Comparison of ENCODE assay signal across 19 cellular contexts in the genomic region with DNA sequence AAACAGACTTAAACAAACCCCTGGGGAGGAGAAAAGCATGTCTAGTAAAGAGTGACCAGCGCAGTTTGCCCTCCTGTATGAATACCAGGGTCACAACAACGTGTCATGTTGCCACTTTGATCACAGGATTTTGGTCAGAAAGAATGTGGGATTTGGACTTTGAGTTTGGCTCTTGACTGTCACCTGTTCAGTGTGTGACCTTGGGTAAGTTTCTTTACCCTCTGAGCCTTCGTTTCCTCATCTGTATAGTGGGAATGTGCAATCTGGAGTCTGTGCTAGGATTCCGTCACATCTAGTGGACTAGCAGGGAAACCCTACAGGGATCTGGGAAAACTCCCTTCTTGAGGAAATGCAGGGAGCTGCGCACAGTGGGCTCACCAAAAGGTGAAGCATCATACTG.
A peak's percentile ranks its signal among the peaks of the same experiment; 100 is the strongest.
DNase-seq lines count a peak whose midpoint lies in the region; ATAC-seq, FAIRE-seq and TF ChIP-seq lines count a peak whose summit lies in the region.
"Had no signal": no experiment of that assay in that cellular context is flagged by ENCODE, and none has a peak within 500 bp of the region (broad histone marks: within the 10 kb centered on the region; RNA-seq: fewer than 3 reads in every experiment).

No MANE protein-coding gene starts in this region.

- no peak overlapping the region for H3K4me2 ChIP-seq in HepG2 (ENCODE audit: low read depth, low read length)
- H3K4me2 ChIP-seq: BLaER1 treated with 17β-estradiol and CSF1 and Interleukin-3, amounts not matched to agents 10 nM and 100 nM had no signal

- TF ChIP-seq RAD21 in HepG2 (CRISPR knock-in tag; IDR thresholded peaks at IDR 0.05) (no peak), liver (IDR thresholded peaks at IDR 0.05) (no peak)

- H3K9me3 ChIP-seq in heart right ventricle (no peaks in the 10 kb centered on the region), HepG2 (ENCODE audit: low read length) (no peaks in the 10 kb centered on the region), right lobe of liver (no peaks in the 10 kb centered on the region), liver (ENCODE audit: control insufficient read depth in 4 of 4, low read length in 3 of 4) (no peaks in the 10 kb centered on the region)
- H3K9me3 ChIP-seq: BLaER1 treated with 17β-estradiol and CSF1 and Interleukin-3, amounts not matched to agents 10 nM and 100 nM had no signal

- H3K4me1 ChIP-seq in heart right ventricle (peaks cover 0 to 84% (median 37%) of the 10 kb centered on the region in 9 donors), HepG2 (ENCODE audit: insufficient read depth, low read length) (peaks cover 45% of the 10 kb centered on the region), right lobe of liver (peaks cover 0 to 6% (median 0%) of the 10 kb centered on the region in 4 donors), liver (ENCODE audit: control insufficient read depth in 4 of 4, insufficient read depth in 4 of 4, low read length in 3 of 4) (peaks cover 0 to 8% (median 6%) of the 10 kb centered on the region in 4 donors)

- H3K79me2 ChIP-seq in HepG2 (ENCODE audit: insufficient read depth, low read length) = no peaks in the 10 kb centered on the region

- CTCF ChIA-PET in HepG2 (lab: Yijun Ruan, JAX; ENCODE audit: low intra/inter-chr PET ratio, low total read pairs) = no interaction called here

- no peaks in the 10 kb centered on the region for H4K20me1 ChIP-seq in HepG2 (ENCODE audit: insufficient read depth, low read length)
- H4K20me1 ChIP-seq: BLaER1 treated with 17β-estradiol and CSF1 and Interleukin-3, amounts not matched to agents 10 nM and 100 nM had no signal

- POLR2A ChIA-PET in HepG2 (lab: Yijun Ruan, JAX) = interaction anchor here (2.3 to 2.4 kb wide), 2 partner anchors 18 to 32 kb away, joined by 10 to 15 read pairs; no protein-coding TSS in a partner anchor

- BruUV-seq in HepG2 (replicated peaks; lab: Mats Ljungman, UMichigan) = no TSS peak

- no peak overlapping the region for H3K4me3 ChIP-seq in heart right ventricle
- no peak overlapping the region for H3K4me3 ChIP-seq in HepG2 (replicated peaks in 1 of 3; ENCODE audit: insufficient read depth in 1 of 3, low read depth in 2 of 3, low read length in 3 of 3)
- H3K4me3 ChIP-seq in right lobe of liver = no peak overlapping the region
- H3K4me3 ChIP-seq in liver (ENCODE audit: low read depth in 1 of 3, low read length in 3 of 3) = no peak overlapping the region
- H3K4me3 ChIP-seq: BLaER1 treated with 17β-estradiol and CSF1 and Interleukin-3, amounts not matched to agents 10 nM and 100 nM had no signal

- WGBS in heart right ventricle, 2 donors = 86 to 91% methylated on average over 5 of the region's 5 CpGs
- WGBS in HepG2 (ENCODE audit: low lambda C conversion rate) = 56% methylated on average over 5 of the region's 5 CpGs
- WGBS in right lobe of liver (ENCODE audit: insufficient coverage, low coverage, low lambda C conversion rate, missing lambda C conversion rate) = 60% methylated on average over 2 of the region's 5 CpGs
- 87% methylated on average over 5 of the region's 5 CpGs for WGBS in liver

- TF ChIP-seq POLR2A in HepG2 (IDR thresholded peaks at IDR 0.05; ENCODE audit: insufficient read depth in 1 of 2, low read depth in 2 of 2, low read length in 2 of 2) = no peak
- TF ChIP-seq POLR2A in right lobe of liver (IDR thresholded peaks at IDR 0.05) = no peak

- no peak for ATAC-seq in heart right ventricle
- no peak for ATAC-seq in left ventricle myocardium superior
- ATAC-seq in HepG2 = no peak
- no peak for ATAC-seq in right lobe of liver
- ATAC-seq: CD8-positive, alpha-beta T cell; HCT116 had no signal

- intact Hi-C loops in heart right ventricle (cut with DNase I) (no loop called here), left ventricle myocardium superior (cut with micrococcal nuclease) (no loop called here), HepG2 (cut with micrococcal nuclease; ENCODE audit: unreplicated experiment) (no loop called here), right lobe of liver (cut with DNase I) (no loop called here)

- H2AFZ ChIP-seq in HepG2 (ENCODE audit: low read length) = no peak overlapping the region

- TF ChIP-seq EP300 in HepG2 (IDR thresholded peaks at IDR 0.05; ENCODE audit: low read depth in 2 of 2, low read length in 2 of 2) (peak in 1 of 2 experiments; percentile 36; a peak in 1 of 4 replicates), HepG2 (CRISPR knock-in tag; IDR thresholded peaks at IDR 0.05; ENCODE audit: borderline replicate concordance) (no peak)

- in situ Hi-C loops in HepG2 (cut with HindIII; ENCODE audit: extremely low pct_ligation_motif_present, low pct_unique_long_range_greater_than_20kb) = no loop called here

- FAIRE-seq in HepG2 (lab: Jason Lieb, UNC) = peak; percentile 34

- H3K27me3 ChIP-seq in heart right ventricle (no peaks in the 10 kb centered on the region), HepG2 (ENCODE audit: control insufficient read depth in 1 of 2, insufficient read depth in 2 of 2, low read length in 2 of 2) (no peaks in the 10 kb centered on the region), right lobe of liver (no peaks in the 10 kb centered on the region), liver (ENCODE audit: control insufficient read depth in 4 of 4, insufficient read depth in 4 of 4, low read length in 3 of 4) (no peaks in the 10 kb centered on the region)
- H3K27me3 ChIP-seq: BLaER1 treated with 17β-estradiol and CSF1 and Interleukin-3, amounts not matched to agents 10 nM and 100 nM had no signal

- TF ChIP-seq CTCF in heart right ventricle (IDR thresholded peaks at IDR 0.05) (no peak), HepG2 (CRISPR knock-in tag; IDR thresholded peaks at IDR 0.05) (no peak), right lobe of liver (IDR thresholded peaks at IDR 0.05) (no peak), liver (IDR thresholded peaks at IDR 0.05; ENCODE audit: low read depth, low read length, missing input control) (no peak)

- H3K36me3 ChIP-seq in heart right ventricle (no peaks in the 10 kb centered on the region), HepG2 (replicated peaks in 1 of 2; ENCODE audit: control insufficient read depth in 1 of 2, insufficient read depth in 2 of 2, low read length in 2 of 2) (no peaks in the 10 kb centered on the region), right lobe of liver (no peaks in the 10 kb centered on the region), liver (ENCODE audit: control insufficient read depth in 4 of 4, insufficient read depth in 3 of 4, low read depth in 1 of 4, low read length in 3 of 4) (no peaks in the 10 kb centered on the region)
- H3K36me3 ChIP-seq: BLaER1 treated with 17β-estradiol and CSF1 and Interleukin-3, amounts not matched to agents 10 nM and 100 nM had no signal

- H3K9ac ChIP-seq in HepG2 (ENCODE audit: insufficient read depth, low read depth, low read length) (no peak overlapping the region), liver (ENCODE audit: low read depth in 1 of 2, low read length in 2 of 2) (no peak overlapping the region)
- H3K9ac ChIP-seq: BLaER1 treated with 17β-estradiol and CSF1 and Interleukin-3, amounts not matched to agents 10 nM and 100 nM had no signal

- H3K27ac ChIP-seq in heart right ventricle = peak overlapping the region in 6 of 10 donors; percentile 2 to 100 (median 36)
- no peak overlapping the region for H3K27ac ChIP-seq in HepG2 (ENCODE audit: extremely low read length, insufficient read depth, low read length)
- no peak overlapping the region for H3K27ac ChIP-seq in right lobe of liver
- no peak overlapping the region for H3K27ac ChIP-seq in liver (ENCODE audit: low read depth in 1 of 2, low read length in 2 of 2)
- H3K27ac ChIP-seq: BLaER1 treated with 17β-estradiol and CSF1 and Interleukin-3, amounts not matched to agents 10 nM and 100 nM; HL-60 had no signal

- DNase-seq in heart right ventricle = no peak
- no peak for DNase-seq in left ventricle myocardium superior
- DNase-seq in HepG2 (ENCODE audit: low spot score) = peak; percentile 62
- no peak for DNase-seq in right lobe of liver
- no peak for DNase-seq in AG20443 (ENCODE audit: low spot score)
- no peak for DNase-seq in NCI-H1436 treated with DMSO at 0.1 percent for 48 hours (lab: John Stamatoyannopoulos, UW)
- no peak for DNase-seq in NCI-H187 treated with DMSO at 0.1 percent for 48 hours (lab: John Stamatoyannopoulos, UW)
- DNase-seq: 8988T; Calu3; CD8-positive, alpha-beta T cell; DMS79 treated with DMSO at 0.1 percent for 48 hours; GF-D8; GOT3; H7; HFFc6 had no signal

TF ChIP-seq in HepG2, 621 proteins besides CTCF, POLR2A, EP300 and RAD21 (continues in another document):
- TF ChIP-seq, protein P1, sequence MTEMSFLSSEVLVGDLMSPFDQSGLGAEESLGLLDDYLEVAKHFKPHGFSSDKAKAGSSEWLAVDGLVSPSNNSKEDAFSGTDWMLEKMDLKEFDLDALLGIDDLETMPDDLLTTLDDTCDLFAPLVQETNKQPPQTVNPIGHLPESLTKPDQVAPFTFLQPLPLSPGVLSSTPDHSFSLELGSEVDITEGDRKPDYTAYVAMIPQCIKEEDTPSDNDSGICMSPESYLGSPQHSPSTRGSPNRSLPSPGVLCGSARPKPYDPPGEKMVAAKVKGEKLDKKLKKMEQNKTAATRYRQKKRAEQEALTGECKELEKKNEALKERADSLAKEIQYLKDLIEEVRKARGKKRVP (CRISPR knock-in tag; IDR thresholded peaks at IDR 0.05) = no peak
- TF ChIP-seq FOXA3 (CRISPR knock-in tag; IDR thresholded peaks at IDR 0.05) (0 out of 2 replicates have a peak, but pooled peaks have one; percentile 19), ESRRA (CRISPR knock-in tag; IDR thresholded peaks at IDR 0.05; ENCODE audit: low read depth) (peak; percentile 99), HDAC1 (CRISPR knock-in tag; IDR thresholded peaks at IDR 0.05) (0 out of 2 replicates have a peak, but pooled peaks have one; percentile 23), SMYD3 (CRISPR knock-in tag; IDR thresholded peaks at IDR 0.05) (no peak)

TF ChIP-seq in liver, 16 proteins besides CTCF, POLR2A, EP300 and RAD21:
- TF ChIP-seq TAF1 (conservative IDR thresholded peaks at IDR 0.05) = no peak
- no peak for TF ChIP-seq YY1 (IDR thresholded peaks at IDR 0.05)
- TF ChIP-seq, protein P2, sequence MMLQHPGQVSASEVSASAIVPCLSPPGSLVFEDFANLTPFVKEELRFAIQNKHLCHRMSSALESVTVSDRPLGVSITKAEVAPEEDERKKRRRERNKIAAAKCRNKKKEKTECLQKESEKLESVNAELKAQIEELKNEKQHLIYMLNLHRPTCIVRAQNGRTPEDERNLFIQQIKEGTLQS (IDR thresholded peaks at IDR 0.05) = no peak
- TF ChIP-seq HNF4A (conservative IDR thresholded peaks at IDR 0.05) = peak; percentile 4 to 26

Comparison
In these comparisons a context has a peak if more than half of its experiments do, and no peak if none do; other contexts are left out.
1. H3K27ac ChIP-seq: peak in heart right ventricle (6 of 10); none in HepG2 (single experiment), right lobe of liver (0 of 3) and liver (0 of 2).